ENCODE assay signal across 8 cellular contexts in the genomic region with DNA sequence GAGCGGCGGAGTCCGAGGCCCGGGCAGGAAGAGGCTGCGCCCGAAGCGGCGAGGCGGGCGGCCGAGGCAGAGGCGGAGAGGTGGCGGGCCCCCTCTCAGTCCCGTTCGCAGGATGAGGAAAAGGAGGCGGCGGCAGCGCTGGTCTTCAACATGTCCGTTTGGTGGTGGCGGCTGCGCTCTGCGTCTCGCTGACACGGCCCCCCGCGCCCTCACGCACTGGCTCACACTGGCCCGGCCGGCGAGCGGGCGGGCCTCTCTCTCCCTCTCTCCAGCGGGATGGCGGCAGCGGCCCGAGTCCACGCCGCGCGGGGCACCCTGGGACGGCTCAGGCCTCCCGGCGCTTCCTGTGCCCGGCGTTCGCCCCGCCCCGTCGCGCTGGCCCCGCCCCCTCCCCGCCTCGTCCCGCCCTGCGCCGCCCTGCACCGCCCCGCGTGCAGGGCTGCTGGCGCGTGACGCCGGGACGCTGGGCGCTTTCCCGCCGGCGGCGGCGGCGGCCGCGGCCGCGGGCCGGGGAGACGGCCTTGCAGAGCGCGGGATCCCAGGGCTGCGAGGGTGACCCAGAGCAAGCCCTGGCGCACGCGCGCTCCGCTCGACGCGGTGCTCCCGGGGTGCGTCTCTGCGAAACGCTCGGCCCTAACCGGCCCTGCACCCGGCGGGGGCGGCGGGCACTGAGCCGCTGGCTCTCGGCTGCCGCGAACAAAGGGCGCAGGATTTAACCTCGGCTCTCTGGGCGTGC. TPM values are rescaled to one million over a fixed set of nuclear protein-coding genes. Genes with fewer than 3 reads are reported as not detected.
DNase-seq lines count a peak whose midpoint lies in the region; ATAC-seq and TF ChIP-seq lines count a peak whose summit lies in the region.

A gene with protein sequence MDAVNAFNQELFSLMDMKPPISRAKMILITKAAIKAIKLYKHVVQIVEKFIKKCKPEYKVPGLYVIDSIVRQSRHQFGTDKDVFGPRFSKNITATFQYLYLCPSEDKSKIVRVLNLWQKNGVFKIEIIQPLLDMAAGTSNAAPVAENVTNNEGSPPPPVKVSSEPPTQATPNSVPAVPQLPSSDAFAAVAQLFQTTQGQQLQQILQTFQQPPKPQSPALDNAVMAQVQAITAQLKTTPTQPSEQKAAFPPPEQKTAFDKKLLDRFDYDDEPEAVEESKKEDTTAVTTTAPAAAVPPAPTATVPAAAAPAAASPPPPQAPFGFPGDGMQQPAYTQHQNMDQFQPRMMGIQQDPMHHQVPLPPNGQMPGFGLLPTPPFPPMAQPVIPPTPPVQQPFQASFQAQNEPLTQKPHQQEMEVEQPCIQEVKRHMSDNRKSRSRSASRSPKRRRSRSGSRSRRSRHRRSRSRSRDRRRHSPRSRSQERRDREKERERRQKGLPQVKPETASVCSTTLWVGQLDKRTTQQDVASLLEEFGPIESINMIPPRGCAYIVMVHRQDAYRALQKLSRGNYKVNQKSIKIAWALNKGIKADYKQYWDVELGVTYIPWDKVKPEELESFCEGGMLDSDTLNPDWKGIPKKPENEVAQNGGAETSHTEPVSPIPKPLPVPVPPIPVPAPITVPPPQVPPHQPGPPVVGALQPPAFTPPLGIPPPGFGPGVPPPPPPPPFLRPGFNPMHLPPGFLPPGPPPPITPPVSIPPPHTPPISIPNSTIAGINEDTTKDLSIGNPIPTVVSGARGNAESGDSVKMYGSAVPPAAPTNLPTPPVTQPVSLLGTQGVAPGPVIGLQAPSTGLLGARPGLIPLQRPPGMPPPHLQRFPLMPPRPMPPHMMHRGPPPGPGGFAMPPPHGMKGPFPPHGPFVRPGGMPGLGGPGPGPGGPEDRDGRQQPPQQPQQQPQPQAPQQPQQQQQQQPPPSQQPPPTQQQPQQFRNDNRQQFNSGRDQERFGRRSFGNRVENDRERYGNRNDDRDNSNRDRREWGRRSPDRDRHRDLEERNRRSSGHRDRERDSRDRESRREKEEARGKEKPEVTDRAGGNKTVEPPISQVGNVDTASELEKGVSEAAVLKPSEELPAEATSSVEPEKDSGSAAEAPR (minus strand): TSS at position 317 of the 736 bp plus-strand sequence. CDS start 426 bp downstream, outside the sequence.

- peak in 3 of 4 donors; percentile 83 to 95 (median 91) for TF ChIP-seq POLR2A in upper lobe of left lung (IDR thresholded peaks at IDR 0.05)

- no peak for TF ChIP-seq CTCF in GM13977 (IDR thresholded peaks at IDR 0.05; ENCODE audit: extremely low read depth, insufficient read depth, missing control alignments)
- no peak for TF ChIP-seq CTCF in heart right ventricle (IDR thresholded peaks at IDR 0.05)
- no peak for TF ChIP-seq CTCF in progenitor cell of endocrine pancreas (IDR thresholded peaks at IDR 0.05; ENCODE audit: unreplicated experiment)
- no peak for TF ChIP-seq CTCF in upper lobe of left lung (IDR thresholded peaks at IDR 0.05)

- H3K4me1 ChIP-seq in heart right ventricle (peaks cover 6 to 55% (median 49%) of the 10 kb centered on the region in 9 donors), upper lobe of left lung (peaks cover 32 to 46% (median 37%) of the 10 kb centered on the region in 4 donors)

- H3K9me3 ChIP-seq in heart right ventricle, result no peaks in the 10 kb centered on the region
- H3K9me3 ChIP-seq in upper lobe of left lung, result no peaks in the 10 kb centered on the region

- H3K4me1 Mint-ChIP-seq in T-cell, result peaks cover 8 to 17% (median 10%) of the 10 kb centered on the region in 3 donors
- H3K4me1 Mint-ChIP-seq in progenitor cell of endocrine pancreas (ENCODE audit: low read depth), result peaks cover 7% of the 10 kb centered on the region

- ATAC-seq in HG02798 (IDR thresholded peaks at IDR 0.05; ENCODE audit: poor library complexity, unreplicated experiment), result peak; percentile 86
- peak; percentile 84 to 92 (median 86) for ATAC-seq in T-cell (replicated peaks in 1 of 4)
- peak; percentile 94 to 96 (median 95) for ATAC-seq in heart right ventricle
- peak; percentile 95 to 96 for ATAC-seq in upper lobe of left lung (ENCODE audit: low FRiP score in 2 of 2)

- H3K9me3 Mint-ChIP-seq in T-cell (no peaks in the 10 kb centered on the region), progenitor cell of endocrine pancreas (ENCODE audit: low read depth) (no peaks in the 10 kb centered on the region)

- H3K27ac Mint-ChIP-seq in T-cell, result peak within 1 kb of the TSS; percentile 60 to 77
- H3K27ac Mint-ChIP-seq in progenitor cell of endocrine pancreas, result peak within 1 kb of the TSS; percentile 93

- H3K4me3 Mint-ChIP-seq in T-cell (peak within 1 kb of the TSS in 1 of 3 donors; percentile 84), progenitor cell of endocrine pancreas (ENCODE audit: low read depth) (peak within 1 kb of the TSS; percentile 86)

- H3K27ac ChIP-seq in heart right ventricle (peak within 1 kb of the TSS; percentile 93 to 98 (median 97)), upper lobe of left lung (peak within 1 kb of the TSS; percentile 94 to 99 (median 96))

- WGBS in heart right ventricle, 2 donors, result 1% methylated on average over 86 to 105 of the region's 105 CpGs
- 0% methylated on average over 9 to 16 of the region's 105 CpGs for WGBS in upper lobe of left lung, 2 donors

- H3K27me3 Mint-ChIP-seq in T-cell, result no peaks in the 10 kb centered on the region
- no peaks in the 10 kb centered on the region for H3K27me3 Mint-ChIP-seq in progenitor cell of endocrine pancreas

- H3K36me3 Mint-ChIP-seq in T-cell (peaks cover 4% of the 10 kb centered on the region), progenitor cell of endocrine pancreas (ENCODE audit: insufficient read depth) (peaks cover 2% of the 10 kb centered on the region)

- H3K27me3 ChIP-seq in heart right ventricle (no peaks in the 10 kb centered on the region), upper lobe of left lung (no peaks in the 10 kb centered on the region)

- peak in 1 of 4 donors; percentile 38 for TF ChIP-seq EP300 in upper lobe of left lung (IDR thresholded peaks at IDR 0.05)

- POLR2A ChIA-PET in T-cell (lab: Charles Lee), result no interaction called here

- intact Hi-C loops in heart right ventricle (cut with DNase I), result loop anchor here in 2 of 10 donors (5.0 kb wide), 2 partner anchors 65 to 70 kb away; no protein-coding TSS in a partner anchor

- DNase-seq in GM13977 (ENCODE audit: low spot score) (peak; percentile 98), NCI-H1417 (lab: John Stamatoyannopoulos, UW) (peak; percentile 96 to 98 (median 97)), T-cell (peak; percentile 42 to 83 (median 64)), amniotic epithelial cell (ENCODE audit: low read depth) (peak; percentile 82), heart right ventricle (peak; percentile 89 to 93), progenitor cell of endocrine pancreas (ENCODE audit: low spot score, unreplicated experiment) (peak; percentile 84), upper lobe of left lung (peak; percentile 91 to 98)

- peaks cover 0 to 4% (median 0%) of the 10 kb centered on the region in 9 donors for H3K36me3 ChIP-seq in heart right ventricle
- H3K36me3 ChIP-seq in upper lobe of left lung, result no peaks in the 10 kb centered on the region

- in situ Hi-C loops in GM13977 (cut with MboI; ENCODE audit: low pct_unique_long_range_greater_than_20kb, low sequenced_read_pairs, unreplicated experiment), result no loop called here

- peak within 1 kb of the TSS; percentile 79 to 100 (median 98) for H3K4me3 ChIP-seq in heart right ventricle
- peak within 1 kb of the TSS; percentile 83 to 99 (median 96) for H3K4me3 ChIP-seq in upper lobe of left lung

- CTCF ChIA-PET in T-cell (lab: Charles Lee), result interaction anchor here in 1 of 2 donors (0.5 kb wide), 1 partner anchor 774 kb away, joined by 5 read pairs; no protein-coding TSS in a partner anchor

RNA-seq across cellular contexts. Expression of the gene that starts here (rescaled TPM):
- 10 to 100 TPM; 57.5 to 71.9 (median 62.4) TPM for total RNA-seq in T-cell
- 10 to 100 TPM; 18.4 to 22.3 (median 20.5) TPM for total RNA-seq in heart right ventricle
- polyA plus RNA-seq in heart right ventricle, result 1 to 10 TPM; 5.6 to 7.6 TPM
- total RNA-seq in progenitor cell of endocrine pancreas, result 60.0 and 65.5 TPM in 2 replicates
- 10 to 100 TPM; 21.3 to 36.7 (median 29.4) TPM for total RNA-seq in upper lobe of left lung

Comparison
In these comparisons a context has a peak if more than half of its experiments do, and no peak if none do; other contexts are left out.
1. Peak in every context shown above with its lines: DNase-seq, ATAC-seq, H3K4me3 ChIP-seq and H3K27ac ChIP-seq.